Comparison of ENCODE assay signal across 20 cellular contexts in genomic region chr3:39063143-39063542, GRCh38. TPM values are rescaled to one million over a fixed set of nuclear protein-coding genes. Genes with fewer than 3 reads are reported as not detected.
"Had no signal": no experiment of that assay in that cellular context is flagged by ENCODE, and none has a peak within 500 bp of the region (broad histone marks: within the 10 kb centered on the region; RNA-seq: fewer than 3 reads in every experiment).

No MANE protein-coding gene starts in this region.

- ATAC-seq: gastrocnemius medialis, heart right ventricle, left cardiac atrium, left lung, left ventricle myocardium superior, lower lobe of right lung had no signal

- H3K27me3 ChIP-seq: dorsolateral prefrontal cortex, esophagus muscularis mucosa, gastrocnemius medialis, heart right ventricle, left lung had no signal

- H3K4me3 ChIP-seq: coronary artery, dorsolateral prefrontal cortex, esophagus muscularis mucosa, gastrocnemius medialis, heart right ventricle, left lung, lower lobe of right lung had no signal

- H3K4me1 ChIP-seq: gastrocnemius medialis, left lung, lower lobe of right lung had no signal

- H3K27ac ChIP-seq: coronary artery, esophagus muscularis mucosa, gastrocnemius medialis, heart right ventricle, left lung, lower lobe of right lung had no signal

- DNase-seq: dermis blood vessel endothelial cell; dorsolateral prefrontal cortex; effector CD4-positive, alpha-beta T cell; effector memory CD4-positive, alpha-beta T cell; foreskin fibroblast; foreskin melanocyte; gastrocnemius medialis; glutamatergic neuron; head of caudate nucleus; heart right ventricle; hippocampal formation; left cardiac atrium; left lung; left ventricle myocardium superior; lower lobe of right lung; mesendoderm; midbrain had no signal

- H3K9me3 ChIP-seq: esophagus muscularis mucosa, gastrocnemius medialis, heart right ventricle, left lung, lower lobe of right lung had no signal

RNA-seq across cellular contexts. Expression of gene SCN11A, which starts 11.4 kb away (rescaled TPM):
- total RNA-seq: epithelial cell of proximal tubule, left cardiac atrium, left ventricle myocardium superior had no signal
